1 cellular context compared by ENCODE assay signal in the genomic region with DNA sequence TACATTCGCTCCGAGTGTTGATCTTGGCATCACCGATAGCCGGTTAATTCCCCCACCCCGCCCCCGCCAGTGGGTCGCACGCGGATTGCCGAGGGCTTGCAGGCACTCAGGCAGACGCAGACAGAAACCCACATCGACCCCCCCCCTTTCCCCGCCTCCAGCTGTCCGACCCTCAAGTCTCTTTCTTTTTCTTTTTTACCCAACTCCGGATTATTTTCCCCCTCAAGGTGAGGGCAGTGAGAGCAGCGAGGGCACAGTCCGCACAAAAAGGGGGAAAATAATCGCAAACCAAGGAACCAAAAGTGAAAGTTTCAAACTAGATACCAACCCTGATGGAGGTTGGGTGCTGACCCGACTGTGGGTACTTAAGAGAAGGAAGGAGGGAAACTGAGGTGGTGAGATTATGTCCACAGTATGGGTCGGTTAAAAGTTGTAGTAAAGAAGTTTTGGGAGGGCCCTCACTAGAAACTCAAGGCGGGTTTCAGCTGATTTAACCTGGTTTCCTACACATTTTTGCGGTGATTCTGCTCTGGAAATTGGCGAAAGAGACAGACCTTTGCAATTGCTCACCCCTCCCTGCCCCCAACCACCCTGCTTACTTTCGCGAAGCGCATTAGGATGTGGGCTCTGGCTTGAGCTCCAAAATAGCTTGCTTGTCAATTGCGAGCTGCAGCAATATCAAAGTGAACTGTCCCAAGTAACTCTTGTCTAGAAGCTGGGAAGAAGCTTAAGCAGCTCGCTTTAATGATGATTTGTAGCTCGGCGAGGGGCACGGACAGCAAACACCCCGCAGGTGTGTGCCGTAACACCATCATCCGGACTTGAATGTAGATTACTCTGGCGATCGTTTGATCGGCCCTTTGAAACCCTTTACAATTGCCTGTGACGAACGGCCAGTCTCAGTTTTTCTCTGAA.
TF ChIP-seq lines count a peak whose summit lies in the region.

No MANE protein-coding gene starts in this region.

TF ChIP-seq in H1, 55 proteins besides CTCF, POLR2A, EP300 and RAD21:
- TF ChIP-seq NRF1 (IDR thresholded peaks at IDR 0.05; ENCODE audit: low read depth, low read length) (no peak), ATF2 (IDR thresholded peaks at IDR 0.05; ENCODE audit: low read length) (no peak), BRCA1 (IDR thresholded peaks at IDR 0.05; ENCODE audit: low read depth, low read length) (no peak), CREB1 (IDR thresholded peaks at IDR 0.05) (peak; percentile 29; the same call in 1 of the 2 replicates), SIN3A (conservative IDR thresholded peaks at IDR 0.05 in 1 of 2, IDR thresholded peaks at IDR 0.05 in 1 of 2; ENCODE audit: low read depth in 1 of 2, low read length in 2 of 2) (no peak), RXRA (IDR thresholded peaks at IDR 0.05; ENCODE audit: insufficient read depth, low read depth, low read length) (no peak), E2F6 (IDR thresholded peaks at IDR 0.05) (peak; percentile 9; the same call in 1 of the 2 replicates), TBP (IDR thresholded peaks at IDR 0.05; ENCODE audit: low read depth, low read length) (no peak), SUZ12 (IDR thresholded peaks at IDR 0.05; ENCODE audit: low read length) (no peak; the same call in 1 of the 2 replicates), POLR2AphosphoS5 (IDR thresholded peaks at IDR 0.05; ENCODE audit: low read depth, low read length) (no peak), RFX5 (IDR thresholded peaks at IDR 0.05; ENCODE audit: borderline replicate concordance, low read depth, low read length) (no peak), SRF (IDR thresholded peaks at IDR 0.05; ENCODE audit: low read depth, low read length) (no peak), CEBPB (IDR thresholded peaks at IDR 0.05; ENCODE audit: low read depth, low read length) (no peak), RNF2 (IDR thresholded peaks at IDR 0.05; ENCODE audit: borderline replicate concordance, low read depth, low read length, missing control alignments, poor library complexity, severe bottlenecking) (peak; percentile 18), ATF3 (IDR thresholded peaks at IDR 0.05; ENCODE audit: insufficient read depth, low read depth, low read length) (no peak), JUN (IDR thresholded peaks at IDR 0.05; ENCODE audit: low read depth, low read length) (no peak), ASH2L (IDR thresholded peaks at IDR 0.05; ENCODE audit: low read length) (peak; percentile 37), SP4 (IDR thresholded peaks at IDR 0.05; ENCODE audit: low read length) (no peak), BCL11A (IDR thresholded peaks at IDR 0.05; ENCODE audit: low read depth in 2 of 2, low read length in 2 of 2) (no peak), CBX5 (IDR thresholded peaks at IDR 0.05; ENCODE audit: low read depth, low read length) (no peak), SAP30 (IDR thresholded peaks at IDR 0.05; ENCODE audit: insufficient read depth, insufficient replicate concordance, low read length) (peak; percentile 12), EZH2 (IDR thresholded peaks at IDR 0.05; ENCODE audit: low read depth, low read length, severe bottlenecking) (no peak), ZNF274 (IDR thresholded peaks at IDR 0.05; ENCODE audit: borderline replicate concordance, extremely low read depth, low read length) (no peak), TEAD4 (IDR thresholded peaks at IDR 0.05; ENCODE audit: low read depth, low read length) (no peak), SP2 (IDR thresholded peaks at IDR 0.05; ENCODE audit: low read length) (no peak), HDAC2 (IDR thresholded peaks at IDR 0.05; ENCODE audit: borderline replicate concordance in 1 of 2, low read depth in 2 of 2, low read length in 2 of 2) (no peak), JUND (IDR thresholded peaks at IDR 0.05; ENCODE audit: low read length) (no peak), POU5F1 (IDR thresholded peaks at IDR 0.05; ENCODE audit: low read depth, low read length) (no peak), TAF1 (IDR thresholded peaks at IDR 0.05; ENCODE audit: low read depth, low read length) (no peak), FOSL1 (IDR thresholded peaks at IDR 0.05; ENCODE audit: insufficient read depth, low read depth, low read length) (no peak), CHD1 (IDR thresholded peaks at IDR 0.05; ENCODE audit: low read depth, low read length) (no peak), SIX5 (IDR thresholded peaks at IDR 0.05; ENCODE audit: low read depth, low read length) (no peak), KDM5A (IDR thresholded peaks at IDR 0.05; ENCODE audit: low read length) (no peak), BACH1 (IDR thresholded peaks at IDR 0.05; ENCODE audit: low read length) (no peak), RBBP5 (IDR thresholded peaks at IDR 0.05; ENCODE audit: borderline replicate concordance, low read depth, low read length) (0 out of 2 replicates have a peak, but pooled peaks have one; percentile 72), SP1 (IDR thresholded peaks at IDR 0.05; ENCODE audit: low read depth, low read length) (no peak), KDM1A (IDR thresholded peaks at IDR 0.05; ENCODE audit: borderline replicate concordance, low read length) (no peak), TCF12 (IDR thresholded peaks at IDR 0.05; ENCODE audit: low read depth, low read length) (0 out of 2 replicates have a peak, but pooled peaks have one; percentile 12), HDAC6 (IDR thresholded peaks at IDR 0.05; ENCODE audit: low read depth, low read length) (no peak), YY1 (IDR thresholded peaks at IDR 0.05; ENCODE audit: low read depth, low read length) (no peak), CTBP2 (IDR thresholded peaks at IDR 0.05; ENCODE audit: borderline replicate concordance, insufficient read depth, insufficient read length, low read length) (no peak), KDM4A (IDR thresholded peaks at IDR 0.05; ENCODE audit: low read depth, low read length, severe bottlenecking) (no peak), CBX8 (IDR thresholded peaks at IDR 0.05; ENCODE audit: borderline replicate concordance, low read depth, low read length) (no peak), SIRT6 (IDR thresholded peaks at IDR 0.05; ENCODE audit: low read length) (no peak), EGR1 (IDR thresholded peaks at IDR 0.05; ENCODE audit: borderline replicate concordance, low read depth, low read length) (no peak), GABPA (IDR thresholded peaks at IDR 0.05; ENCODE audit: borderline replicate concordance, insufficient read depth, low read length) (no peak), CHD2 (IDR thresholded peaks at IDR 0.05; ENCODE audit: low read length) (no peak), MAFK (IDR thresholded peaks at IDR 0.05; ENCODE audit: low read depth, low read length) (no peak), NANOG (IDR thresholded peaks at IDR 0.05; ENCODE audit: insufficient read depth, low read depth, low read length, poor library complexity, severe bottlenecking) (peak; percentile 67), TAF7 (optimal IDR thresholded peaks at IDR 0.05; ENCODE audit: borderline replicate concordance, low read depth, low read length) (no peak), PHF8 (conservative IDR thresholded peaks at IDR 0.05; ENCODE audit: low read depth, low read length) (no peak), GTF2F1 (IDR thresholded peaks at IDR 0.05; ENCODE audit: borderline replicate concordance, low read depth, low read length) (no peak)
- TF ChIP-seq, protein P1, sequence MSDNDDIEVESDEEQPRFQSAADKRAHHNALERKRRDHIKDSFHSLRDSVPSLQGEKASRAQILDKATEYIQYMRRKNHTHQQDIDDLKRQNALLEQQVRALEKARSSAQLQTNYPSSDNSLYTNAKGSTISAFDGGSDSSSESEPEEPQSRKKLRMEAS (IDR thresholded peaks at IDR 0.05): peak; percentile 28; the same call in 1 of the 2 replicates
- TF ChIP-seq, protein P2, sequence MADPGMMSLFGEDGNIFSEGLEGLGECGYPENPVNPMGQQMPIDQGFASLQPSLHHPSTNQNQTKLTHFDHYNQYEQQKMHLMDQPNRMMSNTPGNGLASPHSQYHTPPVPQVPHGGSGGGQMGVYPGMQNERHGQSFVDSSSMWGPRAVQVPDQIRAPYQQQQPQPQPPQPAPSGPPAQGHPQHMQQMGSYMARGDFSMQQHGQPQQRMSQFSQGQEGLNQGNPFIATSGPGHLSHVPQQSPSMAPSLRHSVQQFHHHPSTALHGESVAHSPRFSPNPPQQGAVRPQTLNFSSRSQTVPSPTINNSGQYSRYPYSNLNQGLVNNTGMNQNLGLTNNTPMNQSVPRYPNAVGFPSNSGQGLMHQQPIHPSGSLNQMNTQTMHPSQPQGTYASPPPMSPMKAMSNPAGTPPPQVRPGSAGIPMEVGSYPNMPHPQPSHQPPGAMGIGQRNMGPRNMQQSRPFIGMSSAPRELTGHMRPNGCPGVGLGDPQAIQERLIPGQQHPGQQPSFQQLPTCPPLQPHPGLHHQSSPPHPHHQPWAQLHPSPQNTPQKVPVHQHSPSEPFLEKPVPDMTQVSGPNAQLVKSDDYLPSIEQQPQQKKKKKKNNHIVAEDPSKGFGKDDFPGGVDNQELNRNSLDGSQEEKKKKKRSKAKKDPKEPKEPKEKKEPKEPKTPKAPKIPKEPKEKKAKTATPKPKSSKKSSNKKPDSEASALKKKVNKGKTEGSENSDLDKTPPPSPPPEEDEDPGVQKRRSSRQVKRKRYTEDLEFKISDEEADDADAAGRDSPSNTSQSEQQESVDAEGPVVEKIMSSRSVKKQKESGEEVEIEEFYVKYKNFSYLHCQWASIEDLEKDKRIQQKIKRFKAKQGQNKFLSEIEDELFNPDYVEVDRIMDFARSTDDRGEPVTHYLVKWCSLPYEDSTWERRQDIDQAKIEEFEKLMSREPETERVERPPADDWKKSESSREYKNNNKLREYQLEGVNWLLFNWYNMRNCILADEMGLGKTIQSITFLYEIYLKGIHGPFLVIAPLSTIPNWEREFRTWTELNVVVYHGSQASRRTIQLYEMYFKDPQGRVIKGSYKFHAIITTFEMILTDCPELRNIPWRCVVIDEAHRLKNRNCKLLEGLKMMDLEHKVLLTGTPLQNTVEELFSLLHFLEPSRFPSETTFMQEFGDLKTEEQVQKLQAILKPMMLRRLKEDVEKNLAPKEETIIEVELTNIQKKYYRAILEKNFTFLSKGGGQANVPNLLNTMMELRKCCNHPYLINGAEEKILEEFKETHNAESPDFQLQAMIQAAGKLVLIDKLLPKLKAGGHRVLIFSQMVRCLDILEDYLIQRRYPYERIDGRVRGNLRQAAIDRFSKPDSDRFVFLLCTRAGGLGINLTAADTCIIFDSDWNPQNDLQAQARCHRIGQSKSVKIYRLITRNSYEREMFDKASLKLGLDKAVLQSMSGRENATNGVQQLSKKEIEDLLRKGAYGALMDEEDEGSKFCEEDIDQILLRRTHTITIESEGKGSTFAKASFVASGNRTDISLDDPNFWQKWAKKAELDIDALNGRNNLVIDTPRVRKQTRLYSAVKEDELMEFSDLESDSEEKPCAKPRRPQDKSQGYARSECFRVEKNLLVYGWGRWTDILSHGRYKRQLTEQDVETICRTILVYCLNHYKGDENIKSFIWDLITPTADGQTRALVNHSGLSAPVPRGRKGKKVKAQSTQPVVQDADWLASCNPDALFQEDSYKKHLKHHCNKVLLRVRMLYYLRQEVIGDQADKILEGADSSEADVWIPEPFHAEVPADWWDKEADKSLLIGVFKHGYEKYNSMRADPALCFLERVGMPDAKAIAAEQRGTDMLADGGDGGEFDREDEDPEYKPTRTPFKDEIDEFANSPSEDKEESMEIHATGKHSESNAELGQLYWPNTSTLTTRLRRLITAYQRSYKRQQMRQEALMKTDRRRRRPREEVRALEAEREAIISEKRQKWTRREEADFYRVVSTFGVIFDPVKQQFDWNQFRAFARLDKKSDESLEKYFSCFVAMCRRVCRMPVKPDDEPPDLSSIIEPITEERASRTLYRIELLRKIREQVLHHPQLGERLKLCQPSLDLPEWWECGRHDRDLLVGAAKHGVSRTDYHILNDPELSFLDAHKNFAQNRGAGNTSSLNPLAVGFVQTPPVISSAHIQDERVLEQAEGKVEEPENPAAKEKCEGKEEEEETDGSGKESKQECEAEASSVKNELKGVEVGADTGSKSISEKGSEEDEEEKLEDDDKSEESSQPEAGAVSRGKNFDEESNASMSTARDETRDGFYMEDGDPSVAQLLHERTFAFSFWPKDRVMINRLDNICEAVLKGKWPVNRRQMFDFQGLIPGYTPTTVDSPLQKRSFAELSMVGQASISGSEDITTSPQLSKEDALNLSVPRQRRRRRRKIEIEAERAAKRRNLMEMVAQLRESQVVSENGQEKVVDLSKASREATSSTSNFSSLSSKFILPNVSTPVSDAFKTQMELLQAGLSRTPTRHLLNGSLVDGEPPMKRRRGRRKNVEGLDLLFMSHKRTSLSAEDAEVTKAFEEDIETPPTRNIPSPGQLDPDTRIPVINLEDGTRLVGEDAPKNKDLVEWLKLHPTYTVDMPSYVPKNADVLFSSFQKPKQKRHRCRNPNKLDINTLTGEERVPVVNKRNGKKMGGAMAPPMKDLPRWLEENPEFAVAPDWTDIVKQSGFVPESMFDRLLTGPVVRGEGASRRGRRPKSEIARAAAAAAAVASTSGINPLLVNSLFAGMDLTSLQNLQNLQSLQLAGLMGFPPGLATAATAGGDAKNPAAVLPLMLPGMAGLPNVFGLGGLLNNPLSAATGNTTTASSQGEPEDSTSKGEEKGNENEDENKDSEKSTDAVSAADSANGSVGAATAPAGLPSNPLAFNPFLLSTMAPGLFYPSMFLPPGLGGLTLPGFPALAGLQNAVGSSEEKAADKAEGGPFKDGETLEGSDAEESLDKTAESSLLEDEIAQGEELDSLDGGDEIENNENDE (IDR thresholded peaks at IDR 0.05; ENCODE audit: insufficient replicate concordance, low read length): peak; percentile 11
- TF ChIP-seq, protein P3, sequence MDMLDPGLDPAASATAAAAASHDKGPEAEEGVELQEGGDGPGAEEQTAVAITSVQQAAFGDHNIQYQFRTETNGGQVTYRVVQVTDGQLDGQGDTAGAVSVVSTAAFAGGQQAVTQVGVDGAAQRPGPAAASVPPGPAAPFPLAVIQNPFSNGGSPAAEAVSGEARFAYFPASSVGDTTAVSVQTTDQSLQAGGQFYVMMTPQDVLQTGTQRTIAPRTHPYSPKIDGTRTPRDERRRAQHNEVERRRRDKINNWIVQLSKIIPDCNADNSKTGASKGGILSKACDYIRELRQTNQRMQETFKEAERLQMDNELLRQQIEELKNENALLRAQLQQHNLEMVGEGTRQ (IDR thresholded peaks at IDR 0.05; ENCODE audit: low read length): no peak
